In the genomic region with DNA sequence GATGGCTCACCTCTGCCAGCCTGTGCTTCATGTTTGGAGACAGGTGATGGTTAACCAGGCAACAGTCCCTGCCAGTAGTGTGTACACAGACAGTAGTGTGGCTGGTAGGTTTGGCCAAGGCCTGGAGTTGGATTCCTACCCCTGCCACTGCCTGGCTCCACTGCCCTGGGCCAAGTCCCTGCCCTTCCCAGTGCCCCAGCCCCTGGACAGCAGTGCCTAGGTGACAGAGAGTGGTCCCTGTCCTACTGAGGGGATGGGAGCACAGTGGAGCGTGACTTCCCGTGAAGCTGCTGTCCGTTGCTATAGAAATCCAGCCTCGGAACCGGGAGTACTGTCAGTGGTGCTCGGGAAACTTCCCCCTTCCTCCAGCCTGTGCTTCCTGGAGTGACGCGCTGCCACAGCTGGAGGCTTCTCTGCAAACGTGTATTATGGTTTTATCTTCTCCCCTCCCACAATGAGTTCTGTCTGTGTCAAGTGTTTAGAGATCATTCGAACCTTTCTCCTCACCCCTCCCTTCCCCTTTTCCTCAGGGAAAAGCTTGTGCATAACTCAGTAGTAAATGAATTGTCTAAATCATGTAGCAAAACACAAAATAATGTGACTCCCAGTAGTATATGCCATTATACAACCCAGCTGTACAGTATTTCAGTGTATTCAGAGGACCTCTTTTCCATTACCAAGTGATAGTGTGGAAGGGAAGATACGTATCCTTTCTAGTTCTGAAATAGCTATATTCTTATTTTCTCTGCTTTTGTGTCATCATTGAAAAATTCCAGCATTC, we compare ENCODE assay signal across 11 cellular contexts.
DNase-seq lines count a peak whose midpoint lies in the region; ATAC-seq and TF ChIP-seq lines count a peak whose summit lies in the region.
"Had no signal": no experiment of that assay in that cellular context is flagged by ENCODE, and none has a peak within 500 bp of the region (broad histone marks: within the 10 kb centered on the region; RNA-seq: fewer than 3 reads in every experiment).

No MANE protein-coding gene starts in this region.

- no peaks in the 10 kb centered on the region for H3K36me3 ChIP-seq in muscle layer of colon (ENCODE audit: insufficient read depth, low read length)
- H3K36me3 ChIP-seq: lower lobe of right lung had no signal

- H3K4me3 ChIP-seq in cardiac fibroblast (replicated peaks in 1 of 2; ENCODE audit: low read depth in 2 of 2, low read length in 2 of 2) (peak overlapping the region in 1 of 2 donors; percentile 27), muscle layer of colon (ENCODE audit: low read depth in 1 of 2, low read length in 2 of 2) (no peak overlapping the region)
- H3K4me3 ChIP-seq: lower lobe of right lung had no signal

- peak overlapping the region; percentile 22 for H3K27ac ChIP-seq in muscle layer of colon (ENCODE audit: low read depth, low read length)
- H3K27ac ChIP-seq: lower lobe of right lung had no signal

- H3K4me1 ChIP-seq in muscle layer of colon (ENCODE audit: insufficient read depth, low read length): peaks cover 40% of the 10 kb centered on the region

- no peak overlapping the region for H3K9ac ChIP-seq in muscle layer of colon (ENCODE audit: low read length)

- DNase-seq in COLO668 (lab: John Stamatoyannopoulos, UW; ENCODE audit: unreplicated experiment): peak; percentile 28
- peak; percentile 50 for DNase-seq in NCI-H2029 (lab: John Stamatoyannopoulos, UW)
- DNase-seq in cardiac fibroblast (ENCODE audit: low read depth in 2 of 2): peak; percentile 72 to 78
- no peak for DNase-seq in effector CD4-positive, alpha-beta T cell
- DNase-seq in NAMALWA (ENCODE audit: low spot score): no peak
- DNase-seq: effector memory CD8-positive, alpha-beta T cell; lower lobe of right lung; NCI-H524 treated with DMSO at 0.1 percent for 48 hours had no signal

- ATAC-seq in GM19328 (IDR thresholded peaks at IDR 0.05; ENCODE audit: unreplicated experiment): no peak
- ATAC-seq in HG03139 (IDR thresholded peaks at IDR 0.05; ENCODE audit: unreplicated experiment): no peak
- ATAC-seq: effector memory CD8-positive, alpha-beta T cell had no signal

- no peaks in the 10 kb centered on the region for H3K27me3 ChIP-seq in muscle layer of colon (ENCODE audit: control insufficient read depth in 1 of 2, insufficient read depth in 2 of 2, low read length in 2 of 2)

- no peak for TF ChIP-seq CTCF in cardiac fibroblast (IDR thresholded peaks at IDR 0.05; ENCODE audit: low read depth, low read length)

- H3K9me3 ChIP-seq in muscle layer of colon (ENCODE audit: low read length): no peaks in the 10 kb centered on the region
- H3K9me3 ChIP-seq: lower lobe of right lung had no signal

Comparison
In these comparisons a context has a peak if more than half of its experiments do, and no peak if none do; other contexts are left out.
1. DNase-seq: peak in COLO668 (single experiment), NCI-H2029 (single experiment) and cardiac fibroblast (2 of 2); none in effector CD4-positive, alpha-beta T cell (single experiment) and NAMALWA (single experiment).